ENCODE assay signal across 36 cellular contexts in genomic region chr15:50973605-50974004, GRCh38.
"Had no signal": no experiment of that assay in that cellular context is flagged by ENCODE, and none has a peak within 500 bp of the region (broad histone marks: within the 10 kb centered on the region; RNA-seq: fewer than 3 reads in every experiment).

No MANE protein-coding gene starts in this region.

- H3K27me3 Mint-ChIP-seq: activated B cell treated with CpG ODN at 0.5 μM for 24 hours; activated CD4-positive, alpha-beta memory T cell treated with anti-CD3 and anti-CD28 coated beads for 36 hours; activated CD4-positive, alpha-beta T cell treated with anti-CD3 and anti-CD28 coated beads, Interleukin-2, amount 10 ng/mL, durations not matched to agents 24 days and 14 days; activated CD8-positive, alpha-beta T cell treated with anti-CD3 and anti-CD28 coated beads for 36 hours; activated naive CD8-positive, alpha-beta T cell treated with anti-CD3 and anti-CD28 coated beads for 36 hours; activated T-helper 17 cell treated with anti-CD3 and anti-CD28 coated beads, Interleukin-2, amount 50 U/mL, for 72 hours had no signal

- ATAC-seq: activated CD8-positive, alpha-beta T cell treated with anti-CD3 and anti-CD28 coated beads for 36 hours; activated naive CD4-positive, alpha-beta T cell treated with anti-CD3 and anti-CD28 coated beads, Interleukin-2, amount 50 U/mL, for 72 hours; activated T-cell treated with anti-CD3 and anti-CD28 coated beads, Interleukin-2, amount 50 U/mL, for 4 hours; activated T-cell treated with anti-CD3 and anti-CD28 coated beads, Interleukin-2, amount 50 U/mL, for 72 hours; activated T-helper 17 cell treated with anti-CD3 and anti-CD28 coated beads, Interleukin-2, amount 50 U/mL, for 72 hours; body of pancreas had no signal

- H3K27ac ChIP-seq: adrenal gland, body of pancreas, brain microvascular endothelial cell, breast epithelium, VCaP had no signal

- H3K27me3 ChIP-seq: adrenal gland, body of pancreas, brain microvascular endothelial cell, breast epithelium had no signal

- H3K27ac Mint-ChIP-seq: activated B cell treated with CpG ODN at 0.5 μM for 24 hours; activated CD4-positive, alpha-beta memory T cell treated with anti-CD3 and anti-CD28 coated beads for 36 hours; activated CD4-positive, alpha-beta T cell treated with anti-CD3 and anti-CD28 coated beads, Interleukin-2, amount 10 ng/mL, durations not matched to agents 24 days and 14 days; activated CD8-positive, alpha-beta T cell treated with anti-CD3 and anti-CD28 coated beads for 36 hours; activated naive CD4-positive, alpha-beta T cell treated with anti-CD3 and anti-CD28 coated beads for 36 hours; activated naive CD4-positive, alpha-beta T cell treated with anti-CD3 and anti-CD28 coated beads, Interleukin-2, amount 50 U/mL, for 72 hours; activated naive CD8-positive, alpha-beta T cell treated with anti-CD3 and anti-CD28 coated beads for 36 hours; activated T-cell treated with anti-CD3 and anti-CD28 coated beads, Interleukin-2, amount 50 U/mL, for 72 hours; activated T-helper 1 cell treated with anti-CD3 and anti-CD28 coated beads, Interleukin-12 subunit alpha, Interleukin-12 subunit beta, Interleukin-2, Interleukin-4 antibody, amounts not matched to agents 30 ng/mL and 10 ng/mL and 1 ng/mL, durations not matched to agents 14 hours and 24 hours and 36 hours; activated T-helper 17 cell treated with anti-CD3 and anti-CD28 coated beads, Interleukin-2, amount 50 U/mL, for 72 hours; T-helper 1 cell treated with Interleukin-12 subunit alpha and Interleukin-12 subunit beta and Interleukin-4 antibody, amounts not matched to agents 30 μg/mL and 1 μg/mL, for 36 hours; T-helper 2 cell treated with Interferon-gamma antibody and Interleukin-4, amounts not matched to agents 5 μg/mL and 100 μg/mL, for 36 hours had no signal

- DNase-seq: activated B cell treated with CpG ODN at 0.5 μM for 24 hours; activated CD4-positive, alpha-beta memory T cell treated with anti-CD3 and anti-CD28 coated beads for 36 hours; activated CD4-positive, alpha-beta T cell treated with anti-CD3 and anti-CD28 coated beads for 4 hours; activated CD4-positive, alpha-beta T cell treated with anti-CD3 and anti-CD28 coated beads, Interleukin-2, amount 10 ng/mL, durations not matched to agents 24 days and 14 days; activated CD4-positive, alpha-beta T cell treated with anti-CD3 and anti-CD28 coated beads, Interleukin-2, amount 50 U/mL, for 1 hour; activated CD4-positive, alpha-beta T cell treated with anti-CD3 and anti-CD28 coated beads, Interleukin-2, amount 50 U/mL, for 4 hours; activated CD4-positive, CD25-positive, alpha-beta regulatory T cell treated with anti-CD3 and anti-CD28 coated beads, Interleukin-2, amount 50 U/mL, for 72 hours; activated CD8-positive, alpha-beta memory T cell treated with anti-CD3 and anti-CD28 coated beads, Interleukin-2, amount 50 U/mL, for 4 hours; activated CD8-positive, alpha-beta T cell treated with anti-CD3 and anti-CD28 coated beads for 36 hours; activated effector memory CD4-positive, alpha-beta T cell treated with anti-CD3 and anti-CD28 coated beads, Interleukin-2, amount 50 U/mL, for 16 hours; activated gamma-delta T cell treated with Interleukin-2 at 50 U/mL for 16 hours; activated naive CD4-positive, alpha-beta T cell; activated naive CD4-positive, alpha-beta T cell treated with anti-CD3 and anti-CD28 coated beads for 36 hours; activated naive CD4-positive, alpha-beta T cell treated with anti-CD3 and anti-CD28 coated beads, Interleukin-2, amount 50 U/mL, for 16 hours; activated naive CD8-positive, alpha-beta T cell treated with anti-CD3 and anti-CD28 coated beads for 36 hours; activated T-cell treated with anti-CD3 and anti-CD28 coated beads for 4 hours; activated T-cell treated with anti-CD3 and anti-CD28 coated beads, Interleukin-2, amount 50 U/mL, for 1 hour; activated T-cell treated with anti-CD3 and anti-CD28 coated beads, Interleukin-2, amount 50 U/mL, for 4 hours; activated T-cell treated with anti-CD3 and anti-CD28 coated beads, Interleukin-2, amount 50 U/mL, for 72 hours; adrenal gland; amniotic stem cell; aorta; body of pancreas; brain microvascular endothelial cell; central memory CD4-positive, alpha-beta T cell; T-helper 2 cell; T-helper 9 cell had no signal

- H3K4me1 ChIP-seq: adrenal gland, body of pancreas, breast epithelium had no signal

- H3K4me3 Mint-ChIP-seq: activated B cell treated with CpG ODN at 0.5 μM for 24 hours; activated CD4-positive, alpha-beta memory T cell treated with anti-CD3 and anti-CD28 coated beads for 36 hours; activated CD4-positive, alpha-beta T cell treated with anti-CD3 and anti-CD28 coated beads, Interleukin-2, amount 10 ng/mL, durations not matched to agents 24 days and 14 days; activated CD8-positive, alpha-beta T cell treated with anti-CD3 and anti-CD28 coated beads for 36 hours; activated naive CD4-positive, alpha-beta T cell treated with anti-CD3 and anti-CD28 coated beads for 36 hours; activated naive CD8-positive, alpha-beta T cell treated with anti-CD3 and anti-CD28 coated beads for 36 hours; activated T-cell treated with anti-CD3 and anti-CD28 coated beads, Interleukin-2, amount 50 U/mL, for 4 hours; activated T-cell treated with anti-CD3 and anti-CD28 coated beads, Interleukin-2, amount 50 U/mL, for 72 hours; activated T-helper 1 cell treated with anti-CD3 and anti-CD28 coated beads, Interleukin-12 subunit alpha, Interleukin-12 subunit beta, Interleukin-2, Interleukin-4 antibody, amounts not matched to agents 30 ng/mL and 10 ng/mL and 1 ng/mL, durations not matched to agents 14 hours and 24 hours and 36 hours; activated T-helper 17 cell treated with anti-CD3 and anti-CD28 coated beads, Interleukin-2, amount 50 U/mL, for 72 hours; T-helper 1 cell treated with Interleukin-12 subunit alpha and Interleukin-12 subunit beta and Interleukin-4 antibody, amounts not matched to agents 30 μg/mL and 1 μg/mL, for 36 hours; T-helper 2 cell treated with Interferon-gamma antibody and Interleukin-4, amounts not matched to agents 5 μg/mL and 100 μg/mL, for 36 hours had no signal

- H3K4me1 Mint-ChIP-seq: activated B cell treated with CpG ODN at 0.5 μM for 24 hours had no signal

- H3K4me3 ChIP-seq: adrenal gland, body of pancreas, breast epithelium had no signal

- FAIRE-seq: astrocyte, TTC549 had no signal
